Comparison of ENCODE assay signal across 9 cellular contexts in genomic region chr10:26474845-26475244, GRCh38. TPM values are rescaled to one million over a fixed set of nuclear protein-coding genes. Genes with fewer than 3 reads are reported as not detected.
A peak's percentile ranks its signal among the peaks of the same experiment; 100 is the strongest.
DNase-seq lines count a peak whose midpoint lies in the region; ATAC-seq and TF ChIP-seq lines count a peak whose summit lies in the region.
"Not testable (repeated sequence)": the region's sequence is repeated elsewhere in the genome, so short reads cannot be mapped to it uniquely, and the experiment has no call there.
"Had no signal": no experiment of that assay in that cellular context is flagged by ENCODE, and none has a peak within 500 bp of the region (broad histone marks: within the 10 kb centered on the region; RNA-seq: fewer than 3 reads in every experiment).

No MANE protein-coding gene starts in this region.

- not testable (repeated sequence) for H3K4me3 ChIP-seq in CD4-positive, alpha-beta memory T cell (ENCODE audit: low read length in 2 of 2); left ventricle myocardium inferior; skeletal muscle tissue (ENCODE audit: low read length in 3 of 3); tibial nerve

- H3K9me3 Mint-ChIP-seq in CD4-positive, alpha-beta memory T cell; T-cell; activated CD8-positive, alpha-beta memory T cell treated with anti-CD3 and anti-CD28 coated beads, Interleukin-2, amount 10 ng/mL, durations not matched to agents 7 days and 5 days (ENCODE audit: low read depth); activated naive CD8-positive, alpha-beta T cell treated with anti-CD3 and anti-CD28 coated beads, Interleukin-2, amount 10 ng/mL, durations not matched to agents 7 days and 5 days: not testable (repeated sequence)

- H3K27ac Mint-ChIP-seq in CD4-positive, alpha-beta memory T cell, result peak overlapping the region; percentile 83 to 99 (median 96)
- peak overlapping the region; percentile 90 to 91 for H3K27ac Mint-ChIP-seq in T-cell
- H3K27ac Mint-ChIP-seq in activated CD8-positive, alpha-beta memory T cell treated with anti-CD3 and anti-CD28 coated beads, Interleukin-2, amount 10 ng/mL, durations not matched to agents 7 days and 5 days, result peak overlapping the region; percentile 87
- H3K27ac Mint-ChIP-seq in activated naive CD8-positive, alpha-beta T cell treated with anti-CD3 and anti-CD28 coated beads, Interleukin-2, amount 10 ng/mL, durations not matched to agents 7 days and 5 days, result peak overlapping the region; percentile 91

- not testable (repeated sequence) for H3K27me3 Mint-ChIP-seq in CD4-positive, alpha-beta memory T cell; T-cell; activated CD8-positive, alpha-beta memory T cell treated with anti-CD3 and anti-CD28 coated beads, Interleukin-2, amount 10 ng/mL, durations not matched to agents 7 days and 5 days; activated naive CD8-positive, alpha-beta T cell treated with anti-CD3 and anti-CD28 coated beads, Interleukin-2, amount 10 ng/mL, durations not matched to agents 7 days and 5 days

- POLR2A ChIA-PET in CD4-positive, alpha-beta memory T cell (lab: Charles Lee; ENCODE audit: partially characterized antibody), result interaction anchor here (0.7 to 5.6 kb wide), 8 partner anchors 11 to 38 kb away, joined by 3 to 45 read pairs (median 4); partner anchors contain the start of gene APBB1IP
- POLR2A ChIA-PET in T-cell (lab: Charles Lee), result not testable (repeated sequence)
- POLR2A ChIA-PET in activated naive CD8-positive, alpha-beta T cell treated with anti-CD3 and anti-CD28 coated beads, Interleukin-2, amount 10 ng/mL, durations not matched to agents 7 days and 5 days (lab: Charles Lee), result interaction anchor here (0.5 to 2.8 kb wide), 3 partner anchors 24 to 36 kb away, joined by 3 to 15 read pairs (median 4); partner anchors contain the start of gene APBB1IP

- H3K27me3 ChIP-seq in CD4-positive, alpha-beta memory T cell (ENCODE audit: insufficient read depth, low read length); left ventricle myocardium inferior (ENCODE audit: low read depth); skeletal muscle tissue (ENCODE audit: control insufficient read depth in 3 of 3, insufficient read depth in 3 of 3, low read length in 3 of 3); tibial nerve: not testable (repeated sequence)

- not testable (repeated sequence) for TF ChIP-seq EP300 in tibial nerve (IDR thresholded peaks at IDR 0.05)

- 86 to 89% methylated on average over 8 of the region's 8 CpGs for WGBS in tibial nerve, 2 donors

- peak; percentile 43 to 56 (median 49) for DNase-seq in CD4-positive, alpha-beta memory T cell
- DNase-seq in T-cell, result peak in 2 of 34 experiments; percentile 19 to 24
- DNase-seq in activated CD8-positive, alpha-beta memory T cell treated with anti-CD3 and anti-CD28 coated beads, Interleukin-2, amount 10 ng/mL, durations not matched to agents 7 days and 5 days; activated naive CD8-positive, alpha-beta T cell treated with anti-CD3 and anti-CD28 coated beads, Interleukin-2, amount 10 ng/mL, durations not matched to agents 7 days and 5 days; left ventricle myocardium inferior; tibial nerve (ENCODE audit: low spot score in 2 of 2): not testable (repeated sequence)

- H3K9ac ChIP-seq in skeletal muscle tissue (ENCODE audit: low read depth in 1 of 3, low read length in 3 of 3), result not testable (repeated sequence)

- H3K4me3 Mint-ChIP-seq in CD4-positive, alpha-beta memory T cell, result peak overlapping the region in 7 of 8 donors; percentile 45 to 83 (median 73)
- H3K4me3 Mint-ChIP-seq in T-cell, result peak overlapping the region; percentile 39 to 62 (median 52)
- peak overlapping the region; percentile 58 for H3K4me3 Mint-ChIP-seq in activated CD8-positive, alpha-beta memory T cell treated with anti-CD3 and anti-CD28 coated beads, Interleukin-2, amount 10 ng/mL, durations not matched to agents 7 days and 5 days
- H3K4me3 Mint-ChIP-seq in activated naive CD8-positive, alpha-beta T cell treated with anti-CD3 and anti-CD28 coated beads, Interleukin-2, amount 10 ng/mL, durations not matched to agents 7 days and 5 days, result peak overlapping the region; percentile 76

- peaks cover 26 to 30% of the 10 kb centered on the region in 2 donors for H3K36me3 Mint-ChIP-seq in CD4-positive, alpha-beta memory T cell
- H3K36me3 Mint-ChIP-seq in T-cell, result peaks cover 35% of the 10 kb centered on the region
- peaks cover 48% of the 10 kb centered on the region for H3K36me3 Mint-ChIP-seq in activated CD8-positive, alpha-beta memory T cell treated with anti-CD3 and anti-CD28 coated beads, Interleukin-2, amount 10 ng/mL, durations not matched to agents 7 days and 5 days
- H3K36me3 Mint-ChIP-seq in activated naive CD8-positive, alpha-beta T cell treated with anti-CD3 and anti-CD28 coated beads, Interleukin-2, amount 10 ng/mL, durations not matched to agents 7 days and 5 days, result peaks cover 45% of the 10 kb centered on the region

- intact Hi-C loops in CD4-positive, alpha-beta memory T cell (cut with micrococcal nuclease); left ventricle myocardium inferior (cut with micrococcal nuclease): not testable (repeated sequence)

- peaks cover 60 to 87% (median 73%) of the 10 kb centered on the region in 4 donors for H3K4me1 Mint-ChIP-seq in CD4-positive, alpha-beta memory T cell
- peaks cover 84 to 85% (median 84%) of the 10 kb centered on the region in 3 donors for H3K4me1 Mint-ChIP-seq in T-cell
- peaks cover 80% of the 10 kb centered on the region for H3K4me1 Mint-ChIP-seq in activated CD8-positive, alpha-beta memory T cell treated with anti-CD3 and anti-CD28 coated beads, Interleukin-2, amount 10 ng/mL, durations not matched to agents 7 days and 5 days
- peaks cover 76% of the 10 kb centered on the region for H3K4me1 Mint-ChIP-seq in activated naive CD8-positive, alpha-beta T cell treated with anti-CD3 and anti-CD28 coated beads, Interleukin-2, amount 10 ng/mL, durations not matched to agents 7 days and 5 days

- not testable (repeated sequence) for H3K9me3 ChIP-seq in CD4-positive, alpha-beta memory T cell (ENCODE audit: control insufficient read depth in 1 of 2, low read length in 2 of 2); left ventricle myocardium inferior (replicated peaks); skeletal muscle tissue (ENCODE audit: control insufficient read depth in 3 of 3, low read length in 3 of 3); tibial nerve

- not testable (repeated sequence) for TF ChIP-seq CTCF in left ventricle myocardium inferior (IDR thresholded peaks at IDR 0.05; ENCODE audit: borderline replicate concordance); tibial nerve (IDR thresholded peaks at IDR 0.05)

- peak; percentile 34 for ATAC-seq in HG02798 (IDR thresholded peaks at IDR 0.05; ENCODE audit: poor library complexity, unreplicated experiment)
- ATAC-seq in T-cell (replicated peaks in 1 of 4), result peak; percentile 41 to 68 (median 54)
- ATAC-seq in activated CD8-positive, alpha-beta memory T cell treated with anti-CD3 and anti-CD28 coated beads, Interleukin-2, amount 10 ng/mL, durations not matched to agents 7 days and 5 days, result peak; percentile 52
- ATAC-seq in activated naive CD8-positive, alpha-beta T cell treated with anti-CD3 and anti-CD28 coated beads, Interleukin-2, amount 10 ng/mL, durations not matched to agents 7 days and 5 days (ENCODE audit: low read depth), result peak; percentile 58

- CTCF ChIA-PET in CD4-positive, alpha-beta memory T cell (lab: Charles Lee; ENCODE audit: partially characterized antibody), result interaction anchor here (0.9 to 2.6 kb wide), 5 partner anchors 8 to 29 kb away, joined by 3 to 7 read pairs (median 3); no protein-coding TSS in a partner anchor
- CTCF ChIA-PET in T-cell (lab: Charles Lee), result interaction anchor here (0.6 to 0.7 kb wide), 2 partner anchors 670 to 1203 kb away, joined by 3 to 7 read pairs; no protein-coding TSS in a partner anchor
- CTCF ChIA-PET in activated CD8-positive, alpha-beta memory T cell treated with anti-CD3 and anti-CD28 coated beads, Interleukin-2, amount 10 ng/mL, durations not matched to agents 7 days and 5 days (lab: Charles Lee), result interaction anchor here (1.0 to 3.3 kb wide), 4 partner anchors 28 to 38 kb away, joined by 3 to 12 read pairs (median 4); no protein-coding TSS in a partner anchor

- H3K27ac ChIP-seq in CD4-positive, alpha-beta memory T cell (ENCODE audit: low read depth, low read length), result peak overlapping the region; percentile 57
- H3K27ac ChIP-seq in left ventricle myocardium inferior (replicated peaks), result peak overlapping the region; percentile 16
- peak overlapping the region; percentile 12 for H3K27ac ChIP-seq in skeletal muscle tissue (ENCODE audit: low read depth, low read length)
- peak overlapping the region in 3 of 4 donors; percentile 17 to 40 (median 40) for H3K27ac ChIP-seq in tibial nerve

- H3K4me1 ChIP-seq in CD4-positive, alpha-beta memory T cell (ENCODE audit: insufficient read depth, low read length), result peaks cover 98% of the 10 kb centered on the region
- not testable (repeated sequence) for H3K4me1 ChIP-seq in left ventricle myocardium inferior; skeletal muscle tissue (ENCODE audit: control insufficient read depth in 3 of 3, insufficient read depth in 3 of 3, low read length in 3 of 3); tibial nerve

- not testable (repeated sequence) for TF ChIP-seq POLR2A in tibial nerve (IDR thresholded peaks at IDR 0.05)

- not testable (repeated sequence) for H3K36me3 ChIP-seq in CD4-positive, alpha-beta memory T cell (ENCODE audit: insufficient read depth, low read length); left ventricle myocardium inferior; skeletal muscle tissue (ENCODE audit: control insufficient read depth in 3 of 3, insufficient read depth in 3 of 3, low read length in 3 of 3); tibial nerve

RNA-seq across cellular contexts. Expression of gene APBB1IP, which starts 36.7 kb away (rescaled TPM):
- total RNA-seq in CD4-positive, alpha-beta memory T cell, result 100 to 1,000 TPM; 106 TPM
- polyA plus RNA-seq in CD4-positive, alpha-beta memory T cell, result 10 to 100 TPM; 30.6 to 85.9 TPM
- total RNA-seq in T-cell (100 to 1,000 TPM in 1 of 5 donors, 10 to 100 TPM in 4; 86.5 to 102 (median 88.4) TPM), left ventricle myocardium inferior (2.6 TPM), skeletal muscle tissue (4.2 TPM), tibial nerve (1 to 10 TPM; 6.1 to 9.3 (median 7.9) TPM)
- total RNA-seq in activated CD8-positive, alpha-beta memory T cell treated with anti-CD3 and anti-CD28 coated beads, Interleukin-2, amount 10 ng/mL, durations not matched to agents 7 days and 5 days, result 10 to 100 TPM; 73.2 to 73.8 TPM
- total RNA-seq in activated naive CD8-positive, alpha-beta T cell treated with anti-CD3 and anti-CD28 coated beads, Interleukin-2, amount 10 ng/mL, durations not matched to agents 7 days and 5 days, result 10 to 100 TPM; 81.1 to 88.7 TPM
- total RNA-seq: cardiac muscle cell had no signal
- polyA plus RNA-seq: cardiac muscle cell had no signal

Comparison
In these comparisons a context has a peak if more than half of its experiments do, and no peak if none do; other contexts are left out.
1. RNA of gene APBB1IP, which starts 36.7 kb away (total RNA-seq): 106 TPM in CD4-positive, alpha-beta memory T cell, 81.1 to 88.7 TPM in activated naive CD8-positive, alpha-beta T cell treated with anti-CD3 and anti-CD28 coated beads, Interleukin-2, amount 10 ng/mL, durations not matched to agents 7 days and 5 days, 86.5 to 102 TPM in T-cell and 73.2 to 73.8 TPM in activated CD8-positive, alpha-beta memory T cell treated with anti-CD3 and anti-CD28 coated beads, Interleukin-2, amount 10 ng/mL, durations not matched to agents 7 days and 5 days; 6.1 to 9.3 TPM in tibial nerve, 4.2 TPM in skeletal muscle tissue (single experiment) and 2.6 TPM in left ventricle myocardium inferior (single experiment); every median in the first group is over 4 times any median in the second.
2. Peak in every context shown above with its lines, with median percentiles within 50 percentile points of each other: H3K27ac ChIP-seq, H3K27ac Mint-ChIP-seq, H3K4me3 Mint-ChIP-seq and ATAC-seq.